Comparison of ENCODE assay signal across 19 cellular contexts in genomic region chr7:132450188-132450587, GRCh38.
DNase-seq lines count a peak whose midpoint lies in the region; ATAC-seq and TF ChIP-seq lines count a peak whose summit lies in the region.
"Had no signal": no experiment of that assay in that cellular context is flagged by ENCODE, and none has a peak within 500 bp of the region (broad histone marks: within the 10 kb centered on the region; RNA-seq: fewer than 3 reads in every experiment).

No MANE protein-coding gene starts in this region.

- H3K9me2 ChIP-seq in GM23248 (ENCODE audit: insufficient read depth), result no peaks in the 10 kb centered on the region
- H3K9me2 ChIP-seq: SK-N-SH had no signal

- H3K4me2 ChIP-seq in GM23248 (ENCODE audit: unreplicated experiment), result no peak overlapping the region
- H3K4me2 ChIP-seq: SK-N-SH had no signal

- no peak overlapping the region for H3K4me3 ChIP-seq in CD4-positive, alpha-beta memory T cell (ENCODE audit: low read length in 2 of 2)
- H3K4me3 ChIP-seq in GM23248, result no peak overlapping the region
- H3K4me3 ChIP-seq: breast epithelium, coronary artery, lower lobe of right lung had no signal

- no peaks in the 10 kb centered on the region for H3K27me3 Mint-ChIP-seq in activated CD4-positive, alpha-beta T cell treated with anti-CD3 and anti-CD28 coated beads for 36 hours
- no peaks in the 10 kb centered on the region for H3K27me3 Mint-ChIP-seq in CD4-positive, alpha-beta memory T cell
- H3K27me3 Mint-ChIP-seq in activated CD8-positive, alpha-beta T cell treated with anti-CD3 and anti-CD28 coated beads, Interleukin-2, amount 10 ng/mL, durations not matched to agents 7 days and 5 days (ENCODE audit: low read depth), result no peaks in the 10 kb centered on the region
- no peaks in the 10 kb centered on the region for H3K27me3 Mint-ChIP-seq in naive thymus-derived CD8-positive, alpha-beta T cell
- H3K27me3 Mint-ChIP-seq in endothelial cell (ENCODE audit: unreplicated experiment), result peaks cover 3% of the 10 kb centered on the region

- H3K4me1 ChIP-seq in CD4-positive, alpha-beta memory T cell (ENCODE audit: insufficient read depth, low read length), result peaks cover 39% of the 10 kb centered on the region
- no peaks in the 10 kb centered on the region for H3K4me1 ChIP-seq in GM23248 (ENCODE audit: insufficient read depth)
- H3K4me1 ChIP-seq: breast epithelium, lower lobe of right lung had no signal

- POLR2A ChIA-PET in activated CD4-positive, alpha-beta T cell treated with anti-CD3 and anti-CD28 coated beads for 36 hours (lab: Charles Lee), result no interaction called here
- POLR2A ChIA-PET in CD4-positive, alpha-beta memory T cell (lab: Charles Lee; ENCODE audit: partially characterized antibody), result interaction anchor here (1.0 to 2.3 kb wide), 5 partner anchors 11 to 23 kb away, joined by 3 to 10 read pairs (median 8); no protein-coding TSS in a partner anchor
- POLR2A ChIA-PET in activated CD8-positive, alpha-beta T cell treated with anti-CD3 and anti-CD28 coated beads, Interleukin-2, amount 10 ng/mL, durations not matched to agents 7 days and 5 days (lab: Charles Lee), result interaction anchor here (0.9 to 2.6 kb wide), 4 partner anchors 9 to 19 kb away, joined by 3 to 16 read pairs (median 7); no protein-coding TSS in a partner anchor
- POLR2A ChIA-PET in naive thymus-derived CD8-positive, alpha-beta T cell (lab: Charles Lee), result interaction anchor here (1.0 to 2.9 kb wide), 3 partner anchors 11 to 25 kb away, joined by 3 to 15 read pairs (median 10); no protein-coding TSS in a partner anchor

- in situ Hi-C loops in GM23248 (cut with MboI), result no loop called here

- 57 to 60% methylated on average over 4 of the region's 4 CpGs for WGBS in GM23248 (ENCODE audit: low coverage in 1 of 2, low lambda C conversion rate in 2 of 2, missing lambda C conversion rate in 2 of 2), 2 experiments

- H3K27me3 ChIP-seq in CD4-positive, alpha-beta memory T cell (ENCODE audit: insufficient read depth, low read length), result no peaks in the 10 kb centered on the region
- no peaks in the 10 kb centered on the region for H3K27me3 ChIP-seq in GM23248 (replicated peaks; ENCODE audit: insufficient read depth)
- H3K27me3 ChIP-seq: breast epithelium, neutrophil had no signal

- H3K27ac Mint-ChIP-seq in activated CD4-positive, alpha-beta T cell treated with anti-CD3 and anti-CD28 coated beads for 36 hours, result peak overlapping the region; percentile 45
- peak overlapping the region in 5 of 7 donors; percentile 11 to 74 (median 50) for H3K27ac Mint-ChIP-seq in CD4-positive, alpha-beta memory T cell
- H3K27ac Mint-ChIP-seq in activated CD8-positive, alpha-beta T cell treated with anti-CD3 and anti-CD28 coated beads, Interleukin-2, amount 10 ng/mL, durations not matched to agents 7 days and 5 days, result peak overlapping the region; percentile 84
- H3K27ac Mint-ChIP-seq in naive thymus-derived CD8-positive, alpha-beta T cell, result peak overlapping the region in 9 of 10 donors; percentile 48 to 88 (median 74)
- H3K27ac Mint-ChIP-seq in endothelial cell (ENCODE audit: unreplicated experiment), result no peak overlapping the region
- H3K27ac Mint-ChIP-seq: endodermal cell had no signal

- no peak overlapping the region for H2AFZ ChIP-seq in GM23248

- H3K27ac ChIP-seq in CD4-positive, alpha-beta memory T cell (ENCODE audit: low read depth, low read length), result no peak overlapping the region
- H3K27ac ChIP-seq in GM23248, result no peak overlapping the region
- H3K27ac ChIP-seq: breast epithelium, coronary artery, lower lobe of right lung, neutrophil, RWPE1 had no signal

- TF ChIP-seq CTCF in endothelial cell (IDR thresholded peaks at IDR 0.05; ENCODE audit: unreplicated experiment), result no peak

- DNase-seq in activated CD4-positive, alpha-beta T cell treated with anti-CD3 and anti-CD28 coated beads for 36 hours, result peak; percentile 40
- DNase-seq in activated CD4-positive, alpha-beta T cell treated with anti-CD3 and anti-CD28 coated beads, Interleukin-2, amount 50 U/mL, for 1 hour, result no peak
- peak in 1 of 5 donors; percentile 45 for DNase-seq in CD4-positive, alpha-beta memory T cell
- DNase-seq in activated CD8-positive, alpha-beta T cell treated with anti-CD3 and anti-CD28 coated beads, Interleukin-2, amount 10 ng/mL, durations not matched to agents 7 days and 5 days, result peak; percentile 63
- no peak for DNase-seq in naive thymus-derived CD8-positive, alpha-beta T cell
- DNase-seq in NCI-H1436 treated with DMSO at 0.1 percent for 48 hours (lab: John Stamatoyannopoulos, UW) (no peak), GM23248 (no peak), endothelial cell (ENCODE audit: low spot score) (no peak)
- DNase-seq: amniotic stem cell, Caco-2, DND-41, endodermal cell, lower lobe of right lung, NCI-H526 treated with DMSO at 0.1 percent for 48 hours, SK-N-SH had no signal

- H3K4me3 Mint-ChIP-seq in activated CD4-positive, alpha-beta T cell treated with anti-CD3 and anti-CD28 coated beads for 36 hours, result no peak overlapping the region
- peak overlapping the region in 6 of 8 donors; percentile 3 to 58 (median 37) for H3K4me3 Mint-ChIP-seq in CD4-positive, alpha-beta memory T cell
- peak overlapping the region; percentile 44 for H3K4me3 Mint-ChIP-seq in activated CD8-positive, alpha-beta T cell treated with anti-CD3 and anti-CD28 coated beads, Interleukin-2, amount 10 ng/mL, durations not matched to agents 7 days and 5 days
- H3K4me3 Mint-ChIP-seq in naive thymus-derived CD8-positive, alpha-beta T cell, result peak overlapping the region in 6 of 10 donors; percentile 7 to 67 (median 21)
- H3K4me3 Mint-ChIP-seq in endothelial cell (ENCODE audit: unreplicated experiment), result no peak overlapping the region
- H3K4me3 Mint-ChIP-seq: endodermal cell had no signal

- CTCF ChIA-PET in activated CD4-positive, alpha-beta T cell treated with anti-CD3 and anti-CD28 coated beads for 36 hours (lab: Charles Lee), result no interaction called here
- CTCF ChIA-PET in CD4-positive, alpha-beta memory T cell (lab: Charles Lee; ENCODE audit: partially characterized antibody), result interaction anchor here (1.0 to 1.1 kb wide), 2 partner anchors 10 to 130 kb away, joined by 3 read pairs; no protein-coding TSS in a partner anchor
- CTCF ChIA-PET in activated CD8-positive, alpha-beta T cell treated with anti-CD3 and anti-CD28 coated beads, Interleukin-2, amount 10 ng/mL, durations not matched to agents 7 days and 5 days (lab: Charles Lee), result interaction anchor here (0.8 to 2.9 kb wide), 4 partner anchors 12 to 130 kb away, joined by 3 to 18 read pairs (median 7); no protein-coding TSS in a partner anchor

- no peaks in the 10 kb centered on the region for H4K20me1 ChIP-seq in GM23248 (ENCODE audit: insufficient read depth)

- H3K36me3 Mint-ChIP-seq in activated CD4-positive, alpha-beta T cell treated with anti-CD3 and anti-CD28 coated beads for 36 hours (ENCODE audit: low read depth), result no peaks in the 10 kb centered on the region
- H3K36me3 Mint-ChIP-seq in CD4-positive, alpha-beta memory T cell, result no peaks in the 10 kb centered on the region
- peaks cover 77% of the 10 kb centered on the region for H3K36me3 Mint-ChIP-seq in activated CD8-positive, alpha-beta T cell treated with anti-CD3 and anti-CD28 coated beads, Interleukin-2, amount 10 ng/mL, durations not matched to agents 7 days and 5 days (ENCODE audit: low read depth)
- no peaks in the 10 kb centered on the region for H3K36me3 Mint-ChIP-seq in naive thymus-derived CD8-positive, alpha-beta T cell
- no peaks in the 10 kb centered on the region for H3K36me3 Mint-ChIP-seq in endothelial cell (ENCODE audit: low read depth, unreplicated experiment)

- no peaks in the 10 kb centered on the region for H3K79me2 ChIP-seq in GM23248 (ENCODE audit: insufficient read depth)

- H3F3A ChIP-seq in GM23248 (ENCODE audit: insufficient read depth), result no peaks in the 10 kb centered on the region

- no peaks in the 10 kb centered on the region for H3K36me3 ChIP-seq in CD4-positive, alpha-beta memory T cell (ENCODE audit: insufficient read depth, low read length)
- no peaks in the 10 kb centered on the region for H3K36me3 ChIP-seq in GM23248 (ENCODE audit: low read depth)
- H3K36me3 ChIP-seq: breast epithelium, lower lobe of right lung, neutrophil had no signal

- peak; percentile 71 for ATAC-seq in activated CD4-positive, alpha-beta T cell treated with anti-CD3 and anti-CD28 coated beads for 36 hours
- ATAC-seq in activated CD8-positive, alpha-beta T cell treated with anti-CD3 and anti-CD28 coated beads, Interleukin-2, amount 10 ng/mL, durations not matched to agents 7 days and 5 days, result peak; percentile 64
- ATAC-seq in naive thymus-derived CD8-positive, alpha-beta T cell, result no peak
- ATAC-seq: lower lobe of right lung had no signal

- H3K9me3 ChIP-seq in CD4-positive, alpha-beta memory T cell (ENCODE audit: control insufficient read depth in 1 of 2, low read length in 2 of 2), result no peaks in the 10 kb centered on the region
- H3K9me3 ChIP-seq in GM23248 (ENCODE audit: low read depth), result no peaks in the 10 kb centered on the region
- H3K9me3 ChIP-seq: breast epithelium, Caco-2, lower lobe of right lung, neutrophil, SK-N-SH had no signal

- peaks cover 9% of the 10 kb centered on the region for H3K4me1 Mint-ChIP-seq in activated CD4-positive, alpha-beta T cell treated with anti-CD3 and anti-CD28 coated beads for 36 hours
- H3K4me1 Mint-ChIP-seq in CD4-positive, alpha-beta memory T cell, result peaks cover 14 to 60% (median 40%) of the 10 kb centered on the region in 4 donors
- peaks cover 98% of the 10 kb centered on the region for H3K4me1 Mint-ChIP-seq in activated CD8-positive, alpha-beta T cell treated with anti-CD3 and anti-CD28 coated beads, Interleukin-2, amount 10 ng/mL, durations not matched to agents 7 days and 5 days (ENCODE audit: low read depth)
- H3K4me1 Mint-ChIP-seq in naive thymus-derived CD8-positive, alpha-beta T cell, result peaks cover 51 to 76% (median 70%) of the 10 kb centered on the region in 4 donors
- H3K4me1 Mint-ChIP-seq in endothelial cell (ENCODE audit: unreplicated experiment), result peaks cover 6% of the 10 kb centered on the region

- no peaks in the 10 kb centered on the region for H3K9me3 Mint-ChIP-seq in activated CD4-positive, alpha-beta T cell treated with anti-CD3 and anti-CD28 coated beads for 36 hours (ENCODE audit: low read depth)
- peaks cover 0 to 2% (median 0%) of the 10 kb centered on the region in 8 donors for H3K9me3 Mint-ChIP-seq in CD4-positive, alpha-beta memory T cell
- peaks cover 4% of the 10 kb centered on the region for H3K9me3 Mint-ChIP-seq in activated CD8-positive, alpha-beta T cell treated with anti-CD3 and anti-CD28 coated beads, Interleukin-2, amount 10 ng/mL, durations not matched to agents 7 days and 5 days (ENCODE audit: insufficient read depth)
- H3K9me3 Mint-ChIP-seq in naive thymus-derived CD8-positive, alpha-beta T cell, result no peaks in the 10 kb centered on the region
- no peaks in the 10 kb centered on the region for H3K9me3 Mint-ChIP-seq in endothelial cell (ENCODE audit: unreplicated experiment)
- H3K9me3 Mint-ChIP-seq: endodermal cell had no signal

- H3K9ac ChIP-seq in GM23248, result no peak overlapping the region
- H3K9ac ChIP-seq: SK-N-SH had no signal

- intact Hi-C loops in activated CD4-positive, alpha-beta T cell treated with anti-CD3 and anti-CD28 coated beads for 36 hours (cut with DNase I, micrococcal nuclease), result no loop called here
- intact Hi-C loops in CD4-positive, alpha-beta memory T cell (cut with micrococcal nuclease), result no loop called here

Comparison
In these comparisons a context has a peak if more than half of its experiments do, and no peak if none do; other contexts are left out.
1. DNase-seq: peak in activated CD4-positive, alpha-beta T cell treated with anti-CD3 and anti-CD28 coated beads for 36 hours (single experiment) and activated CD8-positive, alpha-beta T cell treated with anti-CD3 and anti-CD28 coated beads, Interleukin-2, amount 10 ng/mL, durations not matched to agents 7 days and 5 days (single experiment); none in activated CD4-positive, alpha-beta T cell treated with anti-CD3 and anti-CD28 coated beads, Interleukin-2, amount 50 U/mL, for 1 hour (single experiment), naive thymus-derived CD8-positive, alpha-beta T cell (0 of 10), NCI-H1436 treated with DMSO at 0.1 percent for 48 hours (single experiment), GM23248 (single experiment) and endothelial cell (single experiment).
2. ATAC-seq: peak in activated CD4-positive, alpha-beta T cell treated with anti-CD3 and anti-CD28 coated beads for 36 hours (single experiment) and activated CD8-positive, alpha-beta T cell treated with anti-CD3 and anti-CD28 coated beads, Interleukin-2, amount 10 ng/mL, durations not matched to agents 7 days and 5 days (single experiment); none in naive thymus-derived CD8-positive, alpha-beta T cell (0 of 2).
3. H3K4me3 Mint-ChIP-seq: peak in CD4-positive, alpha-beta memory T cell (6 of 8), activated CD8-positive, alpha-beta T cell treated with anti-CD3 and anti-CD28 coated beads, Interleukin-2, amount 10 ng/mL, durations not matched to agents 7 days and 5 days (single experiment) and naive thymus-derived CD8-positive, alpha-beta T cell (6 of 10); none in activated CD4-positive, alpha-beta T cell treated with anti-CD3 and anti-CD28 coated beads for 36 hours (single experiment) and endothelial cell (single experiment).